25 cellular contexts compared by ENCODE assay signal in the genomic region with DNA sequence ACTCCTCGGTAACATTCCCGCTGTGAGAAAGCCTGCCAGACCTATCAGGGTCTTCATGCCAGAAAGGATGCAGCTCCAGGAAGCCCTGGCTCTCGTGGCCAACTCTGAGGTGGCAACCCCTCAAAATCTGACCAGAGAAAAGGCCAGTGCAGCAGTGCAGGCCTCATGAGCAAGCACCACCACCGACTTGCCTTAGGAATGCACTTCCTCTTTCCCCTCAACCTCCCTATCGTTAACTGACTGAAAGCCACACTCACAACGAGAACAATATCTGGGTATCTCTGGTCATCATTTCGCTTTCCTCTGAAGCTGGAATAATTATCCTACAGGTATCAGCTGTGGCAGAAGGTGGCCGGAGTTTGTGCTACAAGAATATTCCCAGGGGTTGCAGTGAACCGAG.
"Had no signal": no experiment of that assay in that cellular context is flagged by ENCODE, and none has a peak within 500 bp of the region (broad histone marks: within the 10 kb centered on the region; RNA-seq: fewer than 3 reads in every experiment).

No MANE protein-coding gene starts in this region.

- FAIRE-seq: kidney had no signal

- H3K36me3 Mint-ChIP-seq: immature natural killer cell; natural killer cell treated with Interleukin-12 subunit alpha and Interleukin-12 subunit beta and Interleukin-15 and Interleukin-18, amount 100 ng/mL, for 72 hours had no signal

- H3K9me3 ChIP-seq: esophagus squamous epithelium, gastroesophageal sphincter, ovary, right atrium auricular region, sigmoid colon, stomach, thoracic aorta had no signal

- H3K4me1 Mint-ChIP-seq: immature natural killer cell had no signal

- H3K27ac Mint-ChIP-seq: immature natural killer cell; natural killer cell treated with Interleukin-12 subunit alpha and Interleukin-12 subunit beta and Interleukin-15 and Interleukin-18, amount 100 ng/mL, for 72 hours; neural progenitor cell had no signal

- DNase-seq: dermis blood vessel endothelial cell; esophagus squamous epithelium; foreskin fibroblast; glutamatergic neuron; immature natural killer cell; kidney; left cardiac atrium; left ventricle myocardium superior; mesenchymal stem cell; midbrain; nucleus accumbens; ovary; sigmoid colon; stimulated activated CD4-positive, alpha-beta T cell treated with anti-CD3 and anti-CD28 coated beads, Interleukin-2, amount 100 ng/mL, for 24 hours; stimulated activated naive CD4-positive, alpha-beta T cell; stomach; substantia nigra; trophoblast cell had no signal

- ATAC-seq: gastroesophageal sphincter; left cardiac atrium; left ventricle myocardium superior; natural killer cell treated with Interleukin-12 subunit alpha and Interleukin-12 subunit beta and Interleukin-15 and Interleukin-18, amount 100 ng/mL, for 72 hours had no signal

- H3K4me3 ChIP-seq: esophagus squamous epithelium, gastroesophageal sphincter, lung, neural progenitor cell, ovary, right atrium auricular region, sigmoid colon, skin epidermis, stomach, thoracic aorta had no signal

- H3K9me3 Mint-ChIP-seq: natural killer cell treated with Interleukin-12 subunit alpha and Interleukin-12 subunit beta and Interleukin-15 and Interleukin-18, amount 100 ng/mL, for 72 hours had no signal

- H3K4me3 Mint-ChIP-seq: immature natural killer cell; natural killer cell treated with Interleukin-12 subunit alpha and Interleukin-12 subunit beta and Interleukin-15 and Interleukin-18, amount 100 ng/mL, for 72 hours; neural progenitor cell had no signal

- H3K27me3 ChIP-seq: esophagus squamous epithelium, neural progenitor cell, ovary, right atrium auricular region had no signal

- H3K4me2 ChIP-seq: neural progenitor cell had no signal

- H3K36me3 ChIP-seq: esophagus squamous epithelium, gastroesophageal sphincter, neural progenitor cell, ovary, right atrium auricular region, sigmoid colon, stomach, thoracic aorta had no signal

- H3K9ac ChIP-seq: neural progenitor cell had no signal

- H3K27ac ChIP-seq: esophagus squamous epithelium, gastroesophageal sphincter, neural progenitor cell, ovary, right atrium auricular region, sigmoid colon, skin epidermis, stomach, thoracic aorta had no signal

- H2AFZ ChIP-seq: neural progenitor cell had no signal

- H3K4me1 ChIP-seq: esophagus squamous epithelium, gastroesophageal sphincter, right atrium auricular region, stomach had no signal
